Comparison of ENCODE assay signal across 18 cellular contexts in genomic region chr18:50527636-50528307, GRCh38. TPM values are rescaled to one million over a fixed set of nuclear protein-coding genes. Genes with fewer than 3 reads are reported as not detected.
"Had no signal": no experiment of that assay in that cellular context is flagged by ENCODE, and none has a peak within 500 bp of the region (broad histone marks: within the 10 kb centered on the region; RNA-seq: fewer than 3 reads in every experiment).

No MANE protein-coding gene starts in this region.

- H3K27ac ChIP-seq: cardiac muscle cell, epithelial cell of prostate, ovary, testis had no signal

- DNase-seq: activated CD4-positive, alpha-beta memory T cell treated with anti-CD3 and anti-CD28 coated beads, Interleukin-2, amount 10 ng/mL, durations not matched to agents 7 days and 5 days; activated CD4-positive, alpha-beta T cell treated with anti-CD3 and anti-CD28 coated beads for 1 hour; activated CD8-positive, alpha-beta memory T cell treated with anti-CD3 and anti-CD28 coated beads, Interleukin-2, amount 50 U/mL, for 48 hours; activated naive CD4-positive, alpha-beta T cell treated with Interleukin-2 at 50 U/mL for 16 hours; activated naive CD8-positive, alpha-beta T cell treated with anti-CD3 and anti-CD28 coated beads, Interleukin-2, amount 50 U/mL, for 24 hours; cortex of kidney; effector memory CD4-positive, alpha-beta T cell; left ventricle myocardium superior; ovary; stimulated activated CD4-positive, alpha-beta T cell treated with anti-CD3 and anti-CD28 coated beads, Interleukin-4, amount 100 ng/mL, for 1 hour; stimulated activated CD8-positive, alpha-beta memory T cell treated with anti-CD3 and anti-CD28 coated beads, Interleukin-4, amount 100 ng/mL, for 48 hours; testis had no signal

- H3K4me3 Mint-ChIP-seq: activated CD4-positive, alpha-beta memory T cell treated with anti-CD3 and anti-CD28 coated beads, Interleukin-2, amount 10 ng/mL, durations not matched to agents 7 days and 5 days; activated naive CD8-positive, alpha-beta T cell treated with anti-CD3 and anti-CD28 coated beads, Interleukin-2, amount 50 U/mL, for 24 hours; stimulated activated naive CD8-positive, alpha-beta T cell treated with anti-CD3 and anti-CD28 coated beads, Interleukin-15, Interleukin-2, amounts not matched to agents 100 ng/mL and 50 ng/mL, for 24 hours; T-helper 2 cell treated with Interferon-gamma antibody and Interleukin-4, amounts not matched to agents 5 μg/mL and 100 μg/mL, for 36 hours had no signal

- H3K9me3 ChIP-seq: testis had no signal

- H3K4me1 Mint-ChIP-seq: activated CD4-positive, alpha-beta memory T cell treated with anti-CD3 and anti-CD28 coated beads, Interleukin-2, amount 10 ng/mL, durations not matched to agents 7 days and 5 days; activated naive CD8-positive, alpha-beta T cell treated with anti-CD3 and anti-CD28 coated beads, Interleukin-2, amount 50 U/mL, for 24 hours had no signal

- H3K36me3 ChIP-seq: cardiac muscle cell, ovary had no signal

- H3K27ac Mint-ChIP-seq: activated CD4-positive, alpha-beta memory T cell treated with anti-CD3 and anti-CD28 coated beads, Interleukin-2, amount 10 ng/mL, durations not matched to agents 7 days and 5 days; activated naive CD8-positive, alpha-beta T cell treated with anti-CD3 and anti-CD28 coated beads, Interleukin-2, amount 50 U/mL, for 24 hours; stimulated activated naive CD8-positive, alpha-beta T cell treated with anti-CD3 and anti-CD28 coated beads, Interleukin-15, Interleukin-2, amounts not matched to agents 100 ng/mL and 50 ng/mL, for 24 hours; T-helper 2 cell treated with Interferon-gamma antibody and Interleukin-4, amounts not matched to agents 5 μg/mL and 100 μg/mL, for 36 hours had no signal

- H3K27me3 Mint-ChIP-seq: activated CD4-positive, alpha-beta memory T cell treated with anti-CD3 and anti-CD28 coated beads, Interleukin-2, amount 10 ng/mL, durations not matched to agents 7 days and 5 days had no signal

- H3K4me3 ChIP-seq: cardiac muscle cell, ovary, testis had no signal

- H3K27me3 ChIP-seq: cardiac muscle cell, ovary, testis had no signal

RNA-seq across cellular contexts. Expression of gene MAPK4, which starts 32.1 kb away (rescaled TPM):
- total RNA-seq: activated CD4-positive, alpha-beta memory T cell treated with anti-CD3 and anti-CD28 coated beads, Interleukin-2, amount 10 ng/mL, durations not matched to agents 7 days and 5 days; mesenteric fat pad had no signal
- polyA plus RNA-seq: keratinocyte had no signal
